Comparison of ENCODE assay signal across 27 cellular contexts in the genomic region with DNA sequence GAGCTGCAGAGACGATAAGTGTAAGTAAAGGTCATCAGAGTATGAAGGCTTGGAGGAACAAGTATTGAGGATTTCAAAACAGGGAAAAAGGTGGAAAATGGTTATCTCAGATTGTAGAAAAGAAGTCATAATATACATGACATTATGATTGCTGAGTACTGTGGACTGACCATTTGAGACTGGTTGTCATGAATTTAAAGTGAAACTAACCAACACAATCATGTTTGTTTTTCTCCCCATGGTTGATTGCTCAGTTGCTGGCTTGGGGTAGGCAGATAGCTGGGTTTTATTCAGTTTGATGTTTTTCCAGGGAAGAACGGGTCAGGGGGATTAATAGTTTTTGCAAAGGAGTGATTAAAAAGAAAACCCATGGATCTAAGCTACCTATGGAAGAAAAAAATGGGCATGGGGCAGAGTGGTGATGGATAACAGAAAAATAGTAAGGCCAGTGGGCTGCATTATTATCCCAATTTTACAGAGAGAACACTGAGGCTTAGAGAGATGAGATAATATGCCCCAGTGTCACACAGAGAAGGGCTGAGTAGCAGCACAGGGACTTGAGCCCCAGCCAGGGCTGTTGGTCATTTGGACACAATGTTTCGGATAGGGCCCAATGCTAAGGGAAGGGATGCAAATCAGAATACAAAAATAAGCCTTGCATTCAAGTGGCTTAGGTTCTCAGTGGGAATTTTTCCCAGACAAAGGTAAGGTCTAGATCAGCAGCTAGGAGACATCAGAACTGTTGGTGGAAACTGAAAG.
"Had no signal": no experiment of that assay in that cellular context is flagged by ENCODE, and none has a peak within 500 bp of the region (broad histone marks: within the 10 kb centered on the region; RNA-seq: fewer than 3 reads in every experiment).

No MANE protein-coding gene starts in this region.

- H3K4me2 ChIP-seq: SK-N-SH had no signal

- H3K27ac ChIP-seq: Peyer's patch, SJSA1 had no signal

- DNase-seq: MV-4-11, NCI-H1092, NCI-H1105, NCI-H1417 treated with DMSO at 0.1 percent for 48 hours, NCI-H1436 treated with DMSO at 0.1 percent for 48 hours, NCI-H1694 treated with DMSO at 0.1 percent for 48 hours, NCI-H187 treated with DMSO at 0.1 percent for 48 hours, NCI-H2029, NCI-H2081, NCI-H2171 treated with DMSO at 0.1 percent for 48 hours, NCI-H226, NCI-H446 treated with DMSO at 0.1 percent for 48 hours, NCI-H510A, NCI-H524, NCI-H526, NCI-H69, NCI-H748 treated with DMSO at 0.1 percent for 48 hours, PC-3, Peyer's patch, Right ventricle myocardium superior, RPMI8226, SHP77 treated with DMSO at 0.1 percent for 48 hours, SK-N-SH, SW 1271, T-helper 1 cell, T-helper 2 cell had no signal

- H3K4me1 ChIP-seq: Peyer's patch, SJSA1 had no signal

- H3K9ac ChIP-seq: SK-N-SH had no signal

- H3K36me3 ChIP-seq: Peyer's patch, SJSA1 had no signal

- ATAC-seq: PC-3 had no signal

- H3K9me3 ChIP-seq: Peyer's patch, SK-N-SH had no signal

- H3K4me3 ChIP-seq: Peyer's patch, SJSA1 had no signal

- H3K27me3 ChIP-seq: Peyer's patch, SJSA1 had no signal
